In the genomic region with DNA sequence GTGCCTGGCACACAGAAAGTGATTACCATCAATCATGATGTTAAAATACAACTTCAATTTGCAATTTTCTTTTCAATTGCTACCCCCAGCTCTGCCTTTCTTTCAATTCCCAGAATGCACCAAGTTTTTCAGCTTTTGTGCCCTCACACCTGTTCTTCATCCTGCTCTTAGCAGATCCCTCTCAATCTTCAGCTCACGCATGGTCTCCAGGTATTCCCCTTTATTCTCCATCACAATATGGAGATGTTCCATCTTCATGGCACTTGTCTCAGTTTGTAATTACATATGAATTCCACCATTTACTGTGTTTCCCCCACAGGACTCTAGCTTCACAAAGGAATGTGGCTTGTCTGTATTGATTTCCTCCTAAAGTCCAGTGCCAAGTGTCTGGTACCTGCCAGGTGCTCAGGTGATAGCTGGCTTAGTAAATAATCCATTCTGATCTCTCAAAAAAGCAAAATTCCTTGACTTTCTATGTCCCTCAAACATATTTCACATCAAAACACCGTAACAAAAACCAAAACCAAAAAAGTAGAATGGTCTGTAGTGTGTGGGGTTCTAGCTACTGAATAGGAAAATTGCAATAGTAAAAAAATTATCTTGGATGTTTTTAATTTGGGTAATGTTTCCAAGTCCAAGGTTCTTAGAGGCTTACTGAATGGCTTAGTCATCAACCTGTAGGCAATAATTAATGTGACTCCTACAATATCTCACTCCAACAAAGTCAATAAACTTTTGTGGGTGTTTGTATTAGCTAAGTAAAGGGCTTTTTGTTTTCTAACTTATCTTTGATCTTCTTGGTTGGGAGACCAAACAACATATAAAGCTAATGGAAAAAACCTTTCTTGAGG, we compare ENCODE assay signal across 1 cellular context.
A peak's percentile ranks its signal among the peaks of the same experiment; 100 is the strongest.
TF ChIP-seq lines count a peak whose summit lies in the region.

No MANE protein-coding gene starts in this region.

TF ChIP-seq in HepG2, 621 proteins besides CTCF, POLR2A, EP300 and RAD21 (continued from another document and continues in another):
- TF ChIP-seq, protein P1, sequence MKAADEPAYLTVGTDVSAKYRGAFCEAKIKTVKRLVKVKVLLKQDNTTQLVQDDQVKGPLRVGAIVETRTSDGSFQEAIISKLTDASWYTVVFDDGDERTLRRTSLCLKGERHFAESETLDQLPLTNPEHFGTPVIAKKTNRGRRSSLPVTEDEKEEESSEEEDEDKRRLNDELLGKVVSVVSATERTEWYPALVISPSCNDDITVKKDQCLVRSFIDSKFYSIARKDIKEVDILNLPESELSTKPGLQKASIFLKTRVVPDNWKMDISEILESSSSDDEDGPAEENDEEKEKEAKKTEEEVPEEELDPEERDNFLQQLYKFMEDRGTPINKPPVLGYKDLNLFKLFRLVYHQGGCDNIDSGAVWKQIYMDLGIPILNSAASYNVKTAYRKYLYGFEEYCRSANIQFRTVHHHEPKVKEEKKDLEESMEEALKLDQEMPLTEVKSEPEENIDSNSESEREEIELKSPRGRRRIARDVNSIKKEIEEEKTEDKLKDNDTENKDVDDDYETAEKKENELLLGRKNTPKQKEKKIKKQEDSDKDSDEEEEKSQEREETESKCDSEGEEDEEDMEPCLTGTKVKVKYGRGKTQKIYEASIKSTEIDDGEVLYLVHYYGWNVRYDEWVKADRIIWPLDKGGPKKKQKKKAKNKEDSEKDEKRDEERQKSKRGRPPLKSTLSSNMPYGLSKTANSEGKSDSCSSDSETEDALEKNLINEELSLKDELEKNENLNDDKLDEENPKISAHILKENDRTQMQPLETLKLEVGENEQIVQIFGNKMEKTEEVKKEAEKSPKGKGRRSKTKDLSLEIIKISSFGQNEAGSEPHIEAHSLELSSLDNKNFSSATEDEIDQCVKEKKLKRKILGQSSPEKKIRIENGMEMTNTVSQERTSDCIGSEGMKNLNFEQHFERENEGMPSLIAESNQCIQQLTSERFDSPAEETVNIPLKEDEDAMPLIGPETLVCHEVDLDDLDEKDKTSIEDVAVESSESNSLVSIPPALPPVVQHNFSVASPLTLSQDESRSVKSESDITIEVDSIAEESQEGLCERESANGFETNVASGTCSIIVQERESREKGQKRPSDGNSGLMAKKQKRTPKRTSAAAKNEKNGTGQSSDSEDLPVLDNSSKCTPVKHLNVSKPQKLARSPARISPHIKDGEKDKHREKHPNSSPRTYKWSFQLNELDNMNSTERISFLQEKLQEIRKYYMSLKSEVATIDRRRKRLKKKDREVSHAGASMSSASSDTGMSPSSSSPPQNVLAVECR (CRISPR knock-in tag; IDR thresholded peaks at IDR 0.05; ENCODE audit: borderline replicate concordance): peak; percentile 41; the same call in 1 of the 2 replicates
- TF ChIP-seq ESRRA (CRISPR knock-in tag; IDR thresholded peaks at IDR 0.05; ENCODE audit: low read depth): no peak
- no peak for TF ChIP-seq ZNF432 (CRISPR knock-in tag; IDR thresholded peaks at IDR 0.05; ENCODE audit: borderline replicate concordance)
- no peak for TF ChIP-seq KLF11 (CRISPR knock-in tag; IDR thresholded peaks at IDR 0.05)
- TF ChIP-seq PHF8 (CRISPR knock-in tag; IDR thresholded peaks at IDR 0.05): no peak; the same call in 1 of the 2 replicates
- no peak for TF ChIP-seq ZNF296 (CRISPR knock-in tag; conservative IDR thresholded peaks at IDR 0.05)
- TF ChIP-seq ZNF878 (CRISPR knock-in tag; IDR thresholded peaks at IDR 0.05): peak; percentile 32; the same call in 1 of the 2 replicates
- no peak for TF ChIP-seq ZNF160 (CRISPR knock-in tag; IDR thresholded peaks at IDR 0.05)
- no peak for TF ChIP-seq GTF3A (CRISPR knock-in tag; conservative IDR thresholded peaks at IDR 0.05)
- TF ChIP-seq, protein P2, sequence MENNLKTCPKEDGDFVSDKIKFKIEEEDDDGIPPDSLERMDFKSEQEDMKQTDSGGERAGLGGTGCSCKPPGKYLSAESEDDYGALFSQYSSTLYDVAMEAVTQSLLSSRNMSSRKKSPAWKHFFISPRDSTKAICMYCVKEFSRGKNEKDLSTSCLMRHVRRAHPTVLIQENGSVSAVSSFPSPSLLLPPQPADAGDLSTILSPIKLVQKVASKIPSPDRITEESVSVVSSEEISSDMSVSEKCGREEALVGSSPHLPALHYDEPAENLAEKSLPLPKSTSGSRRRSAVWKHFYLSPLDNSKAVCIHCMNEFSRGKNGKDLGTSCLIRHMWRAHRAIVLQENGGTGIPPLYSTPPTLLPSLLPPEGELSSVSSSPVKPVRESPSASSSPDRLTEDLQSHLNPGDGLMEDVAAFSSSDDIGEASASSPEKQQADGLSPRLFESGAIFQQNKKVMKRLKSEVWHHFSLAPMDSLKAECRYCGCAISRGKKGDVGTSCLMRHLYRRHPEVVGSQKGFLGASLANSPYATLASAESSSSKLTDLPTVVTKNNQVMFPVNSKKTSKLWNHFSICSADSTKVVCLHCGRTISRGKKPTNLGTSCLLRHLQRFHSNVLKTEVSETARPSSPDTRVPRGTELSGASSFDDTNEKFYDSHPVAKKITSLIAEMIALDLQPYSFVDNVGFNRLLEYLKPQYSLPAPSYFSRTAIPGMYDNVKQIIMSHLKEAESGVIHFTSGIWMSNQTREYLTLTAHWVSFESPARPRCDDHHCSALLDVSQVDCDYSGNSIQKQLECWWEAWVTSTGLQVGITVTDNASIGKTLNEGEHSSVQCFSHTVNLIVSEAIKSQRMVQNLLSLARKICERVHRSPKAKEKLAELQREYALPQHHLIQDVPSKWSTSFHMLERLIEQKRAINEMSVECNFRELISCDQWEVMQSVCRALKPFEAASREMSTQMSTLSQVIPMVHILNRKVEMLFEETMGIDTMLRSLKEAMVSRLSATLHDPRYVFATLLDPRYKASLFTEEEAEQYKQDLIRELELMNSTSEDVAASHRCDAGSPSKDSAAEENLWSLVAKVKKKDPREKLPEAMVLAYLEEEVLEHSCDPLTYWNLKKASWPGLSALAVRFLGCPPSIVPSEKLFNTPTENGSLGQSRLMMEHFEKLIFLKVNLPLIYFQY (CRISPR knock-in tag; IDR thresholded peaks at IDR 0.05; ENCODE audit: borderline replicate concordance): no peak
- no peak for TF ChIP-seq ZNF207 (IDR thresholded peaks at IDR 0.05; ENCODE audit: borderline replicate concordance)
- TF ChIP-seq, protein P3, sequence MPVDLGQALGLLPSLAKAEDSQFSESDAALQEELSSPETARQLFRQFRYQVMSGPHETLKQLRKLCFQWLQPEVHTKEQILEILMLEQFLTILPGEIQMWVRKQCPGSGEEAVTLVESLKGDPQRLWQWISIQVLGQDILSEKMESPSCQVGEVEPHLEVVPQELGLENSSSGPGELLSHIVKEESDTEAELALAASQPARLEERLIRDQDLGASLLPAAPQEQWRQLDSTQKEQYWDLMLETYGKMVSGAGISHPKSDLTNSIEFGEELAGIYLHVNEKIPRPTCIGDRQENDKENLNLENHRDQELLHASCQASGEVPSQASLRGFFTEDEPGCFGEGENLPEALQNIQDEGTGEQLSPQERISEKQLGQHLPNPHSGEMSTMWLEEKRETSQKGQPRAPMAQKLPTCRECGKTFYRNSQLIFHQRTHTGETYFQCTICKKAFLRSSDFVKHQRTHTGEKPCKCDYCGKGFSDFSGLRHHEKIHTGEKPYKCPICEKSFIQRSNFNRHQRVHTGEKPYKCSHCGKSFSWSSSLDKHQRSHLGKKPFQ (CRISPR knock-in tag; IDR thresholded peaks at IDR 0.05; ENCODE audit: insufficient replicate concordance): peak; percentile 57
- no peak for TF ChIP-seq ZNF451 (CRISPR knock-in tag; IDR thresholded peaks at IDR 0.05)
- no peak for TF ChIP-seq ZBTB8A (CRISPR knock-in tag; IDR thresholded peaks at IDR 0.05; ENCODE audit: borderline replicate concordance, low read depth)
- TF ChIP-seq, protein P4, sequence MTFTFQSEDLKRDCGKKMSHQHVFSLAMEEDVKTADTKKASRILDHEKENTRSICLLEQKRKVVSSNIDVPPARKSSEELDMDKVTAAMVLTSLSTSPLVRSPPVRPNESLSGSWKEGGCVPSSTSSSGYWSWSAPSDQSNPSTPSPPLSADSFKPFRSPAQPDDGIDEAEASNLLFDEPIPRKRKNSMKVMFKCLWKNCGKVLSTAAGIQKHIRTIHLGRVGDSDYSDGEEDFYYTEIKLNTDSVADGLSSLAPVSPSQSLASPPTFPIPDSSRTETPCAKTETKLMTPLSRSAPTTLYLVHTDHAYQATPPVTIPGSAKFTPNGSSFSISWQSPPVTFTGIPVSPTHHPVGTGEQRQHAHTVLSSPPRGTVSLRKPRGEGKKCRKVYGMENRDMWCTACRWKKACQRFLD (CRISPR knock-in tag; IDR thresholded peaks at IDR 0.05; ENCODE audit: borderline replicate concordance): no peak
- TF ChIP-seq CHD4 (IDR thresholded peaks at IDR 0.05; ENCODE audit: borderline replicate concordance, low read length): no peak; the same call in 1 of the 2 replicates
- peak; percentile 87 for TF ChIP-seq CREM (IDR thresholded peaks at IDR 0.05)
- TF ChIP-seq CREM (CRISPR knock-in tag; IDR thresholded peaks at IDR 0.05): no peak
- TF ChIP-seq HNRNPLL (IDR thresholded peaks at IDR 0.05; ENCODE audit: low read depth, low read length, poor library complexity, severe bottlenecking): no peak
- no peak for TF ChIP-seq ZNF776 (CRISPR knock-in tag; IDR thresholded peaks at IDR 0.05)
- TF ChIP-seq ZEB1 (IDR thresholded peaks at IDR 0.05; ENCODE audit: insufficient replicate concordance, low read depth): peak; percentile 100
- TF ChIP-seq ZNF230 (CRISPR knock-in tag; IDR thresholded peaks at IDR 0.05): no peak
- TF ChIP-seq ZNF724P (CRISPR knock-in tag; IDR thresholded peaks at IDR 0.05; ENCODE audit: borderline replicate concordance): no peak
- TF ChIP-seq BCL6 (CRISPR knock-in tag; IDR thresholded peaks at IDR 0.05): peak; percentile 63; the same call in 1 of the 2 replicates
- TF ChIP-seq ZSCAN12 (CRISPR knock-in tag; IDR thresholded peaks at IDR 0.05): no peak
- no peak for TF ChIP-seq FOXM1 (CRISPR knock-in tag; IDR thresholded peaks at IDR 0.05)
- TF ChIP-seq, protein P5, sequence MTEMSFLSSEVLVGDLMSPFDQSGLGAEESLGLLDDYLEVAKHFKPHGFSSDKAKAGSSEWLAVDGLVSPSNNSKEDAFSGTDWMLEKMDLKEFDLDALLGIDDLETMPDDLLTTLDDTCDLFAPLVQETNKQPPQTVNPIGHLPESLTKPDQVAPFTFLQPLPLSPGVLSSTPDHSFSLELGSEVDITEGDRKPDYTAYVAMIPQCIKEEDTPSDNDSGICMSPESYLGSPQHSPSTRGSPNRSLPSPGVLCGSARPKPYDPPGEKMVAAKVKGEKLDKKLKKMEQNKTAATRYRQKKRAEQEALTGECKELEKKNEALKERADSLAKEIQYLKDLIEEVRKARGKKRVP (CRISPR knock-in tag; IDR thresholded peaks at IDR 0.05): no peak
- TF ChIP-seq, protein P6, sequence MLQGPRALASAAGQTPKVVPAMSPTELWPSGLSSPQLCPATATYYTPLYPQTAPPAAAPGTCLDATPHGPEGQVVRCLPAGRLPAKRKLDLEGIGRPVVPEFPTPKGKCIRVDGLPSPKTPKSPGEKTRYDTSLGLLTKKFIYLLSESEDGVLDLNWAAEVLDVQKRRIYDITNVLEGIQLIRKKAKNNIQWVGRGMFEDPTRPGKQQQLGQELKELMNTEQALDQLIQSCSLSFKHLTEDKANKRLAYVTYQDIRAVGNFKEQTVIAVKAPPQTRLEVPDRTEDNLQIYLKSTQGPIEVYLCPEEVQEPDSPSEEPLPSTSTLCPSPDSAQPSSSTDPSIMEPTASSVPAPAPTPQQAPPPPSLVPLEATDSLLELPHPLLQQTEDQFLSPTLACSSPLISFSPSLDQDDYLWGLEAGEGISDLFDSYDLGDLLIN (CRISPR knock-in tag; IDR thresholded peaks at IDR 0.05; ENCODE audit: borderline replicate concordance): no peak
- TF ChIP-seq ZNF75D (CRISPR knock-in tag; IDR thresholded peaks at IDR 0.05; ENCODE audit: borderline replicate concordance): no peak
- TF ChIP-seq, protein P7, sequence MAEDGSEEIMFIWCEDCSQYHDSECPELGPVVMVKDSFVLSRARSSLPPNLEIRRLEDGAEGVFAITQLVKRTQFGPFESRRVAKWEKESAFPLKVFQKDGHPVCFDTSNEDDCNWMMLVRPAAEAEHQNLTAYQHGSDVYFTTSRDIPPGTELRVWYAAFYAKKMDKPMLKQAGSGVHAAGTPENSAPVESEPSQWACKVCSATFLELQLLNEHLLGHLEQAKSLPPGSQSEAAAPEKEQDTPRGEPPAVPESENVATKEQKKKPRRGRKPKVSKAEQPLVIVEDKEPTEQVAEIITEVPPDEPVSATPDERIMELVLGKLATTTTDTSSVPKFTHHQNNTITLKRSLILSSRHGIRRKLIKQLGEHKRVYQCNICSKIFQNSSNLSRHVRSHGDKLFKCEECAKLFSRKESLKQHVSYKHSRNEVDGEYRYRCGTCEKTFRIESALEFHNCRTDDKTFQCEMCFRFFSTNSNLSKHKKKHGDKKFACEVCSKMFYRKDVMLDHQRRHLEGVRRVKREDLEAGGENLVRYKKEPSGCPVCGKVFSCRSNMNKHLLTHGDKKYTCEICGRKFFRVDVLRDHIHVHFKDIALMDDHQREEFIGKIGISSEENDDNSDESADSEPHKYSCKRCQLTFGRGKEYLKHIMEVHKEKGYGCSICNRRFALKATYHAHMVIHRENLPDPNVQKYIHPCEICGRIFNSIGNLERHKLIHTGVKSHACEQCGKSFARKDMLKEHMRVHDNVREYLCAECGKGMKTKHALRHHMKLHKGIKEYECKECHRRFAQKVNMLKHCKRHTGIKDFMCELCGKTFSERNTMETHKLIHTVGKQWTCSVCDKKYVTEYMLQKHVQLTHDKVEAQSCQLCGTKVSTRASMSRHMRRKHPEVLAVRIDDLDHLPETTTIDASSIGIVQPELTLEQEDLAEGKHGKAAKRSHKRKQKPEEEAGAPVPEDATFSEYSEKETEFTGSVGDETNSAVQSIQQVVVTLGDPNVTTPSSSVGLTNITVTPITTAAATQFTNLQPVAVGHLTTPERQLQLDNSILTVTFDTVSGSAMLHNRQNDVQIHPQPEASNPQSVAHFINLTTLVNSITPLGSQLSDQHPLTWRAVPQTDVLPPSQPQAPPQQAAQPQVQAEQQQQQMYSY (CRISPR knock-in tag; IDR thresholded peaks at IDR 0.05): no peak
- TF ChIP-seq STAG1 (CRISPR knock-in tag; IDR thresholded peaks at IDR 0.05): no peak; the same call in 1 of the 2 replicates
- peak; percentile 18; the same call in 1 of the 2 replicates for TF ChIP-seq CCDC6 (CRISPR knock-in tag; IDR thresholded peaks at IDR 0.05)
- TF ChIP-seq, protein P8, sequence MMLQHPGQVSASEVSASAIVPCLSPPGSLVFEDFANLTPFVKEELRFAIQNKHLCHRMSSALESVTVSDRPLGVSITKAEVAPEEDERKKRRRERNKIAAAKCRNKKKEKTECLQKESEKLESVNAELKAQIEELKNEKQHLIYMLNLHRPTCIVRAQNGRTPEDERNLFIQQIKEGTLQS (CRISPR knock-in tag; IDR thresholded peaks at IDR 0.05): peak; percentile 62; the same call in 1 of the 2 replicates
- no peak; the same call in 1 of the 2 replicates for TF ChIP-seq ZMYM4 (CRISPR knock-in tag; IDR thresholded peaks at IDR 0.05)
- TF ChIP-seq ZNF383 (CRISPR knock-in tag; IDR thresholded peaks at IDR 0.05; ENCODE audit: borderline replicate concordance): no peak
- no peak for TF ChIP-seq ZNF7 (CRISPR knock-in tag; IDR thresholded peaks at IDR 0.05)
- no peak for TF ChIP-seq ZNF224 (CRISPR knock-in tag; IDR thresholded peaks at IDR 0.05)
- no peak for TF ChIP-seq RBM22 (optimal IDR thresholded peaks at IDR 0.05; ENCODE audit: low read length)
- TF ChIP-seq ISL2 (CRISPR knock-in tag; IDR thresholded peaks at IDR 0.05): peak; percentile 96
- TF ChIP-seq KAT8 (CRISPR knock-in tag; IDR thresholded peaks at IDR 0.05): no peak
